ENCODE assay signal across 2 cellular contexts in the genomic region with DNA sequence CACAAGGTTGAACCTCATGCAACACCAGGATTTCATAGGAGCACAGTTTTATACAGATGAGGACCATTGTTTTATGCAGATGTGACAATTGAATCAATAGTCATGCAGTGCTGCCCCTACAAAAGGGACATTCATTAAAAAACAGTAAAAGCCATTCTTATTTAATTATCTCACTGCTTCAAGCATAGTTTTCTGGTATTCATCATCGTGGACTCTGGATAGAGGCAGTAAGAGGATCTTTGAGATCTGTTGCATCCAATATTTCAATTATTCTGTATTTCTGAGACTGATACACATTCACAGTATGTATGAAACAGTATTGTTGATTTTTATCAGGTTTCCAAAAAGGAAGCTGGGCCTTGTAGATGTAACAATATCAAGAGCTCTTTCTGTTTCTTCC.
TF ChIP-seq lines count a peak whose summit lies in the region.

No MANE protein-coding gene starts in this region.

TF ChIP-seq in SK-N-SH, 30 proteins besides CTCF, POLR2A, EP300 and RAD21 (continued from another document):
- TF ChIP-seq MEF2A (IDR thresholded peaks at IDR 0.05; ENCODE audit: borderline replicate concordance, low read depth) = no peak
- TF ChIP-seq FOXM1 (IDR thresholded peaks at IDR 0.05; ENCODE audit: low read depth) = no peak

TF ChIP-seq in SK-N-SH treated with all-trans-retinoic acid at 6 μM for 48 hours, 23 proteins besides CTCF, POLR2A, EP300 and RAD21 (continued from another document):
- TF ChIP-seq, protein P1, sequence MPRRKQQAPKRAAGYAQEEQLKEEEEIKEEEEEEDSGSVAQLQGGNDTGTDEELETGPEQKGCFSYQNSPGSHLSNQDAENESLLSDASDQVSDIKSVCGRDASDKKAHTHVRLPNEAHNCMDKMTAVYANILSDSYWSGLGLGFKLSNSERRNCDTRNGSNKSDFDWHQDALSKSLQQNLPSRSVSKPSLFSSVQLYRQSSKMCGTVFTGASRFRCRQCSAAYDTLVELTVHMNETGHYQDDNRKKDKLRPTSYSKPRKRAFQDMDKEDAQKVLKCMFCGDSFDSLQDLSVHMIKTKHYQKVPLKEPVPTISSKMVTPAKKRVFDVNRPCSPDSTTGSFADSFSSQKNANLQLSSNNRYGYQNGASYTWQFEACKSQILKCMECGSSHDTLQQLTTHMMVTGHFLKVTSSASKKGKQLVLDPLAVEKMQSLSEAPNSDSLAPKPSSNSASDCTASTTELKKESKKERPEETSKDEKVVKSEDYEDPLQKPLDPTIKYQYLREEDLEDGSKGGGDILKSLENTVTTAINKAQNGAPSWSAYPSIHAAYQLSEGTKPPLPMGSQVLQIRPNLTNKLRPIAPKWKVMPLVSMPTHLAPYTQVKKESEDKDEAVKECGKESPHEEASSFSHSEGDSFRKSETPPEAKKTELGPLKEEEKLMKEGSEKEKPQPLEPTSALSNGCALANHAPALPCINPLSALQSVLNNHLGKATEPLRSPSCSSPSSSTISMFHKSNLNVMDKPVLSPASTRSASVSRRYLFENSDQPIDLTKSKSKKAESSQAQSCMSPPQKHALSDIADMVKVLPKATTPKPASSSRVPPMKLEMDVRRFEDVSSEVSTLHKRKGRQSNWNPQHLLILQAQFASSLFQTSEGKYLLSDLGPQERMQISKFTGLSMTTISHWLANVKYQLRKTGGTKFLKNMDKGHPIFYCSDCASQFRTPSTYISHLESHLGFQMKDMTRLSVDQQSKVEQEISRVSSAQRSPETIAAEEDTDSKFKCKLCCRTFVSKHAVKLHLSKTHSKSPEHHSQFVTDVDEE (CRISPR knock-in tag; IDR thresholded peaks at IDR 0.05) = no peak
- TF ChIP-seq RARB (CRISPR knock-in tag; IDR thresholded peaks at IDR 0.05) (no peak), GLIS3 (CRISPR knock-in tag; IDR thresholded peaks at IDR 0.05) (no peak)
- TF ChIP-seq, protein P2, sequence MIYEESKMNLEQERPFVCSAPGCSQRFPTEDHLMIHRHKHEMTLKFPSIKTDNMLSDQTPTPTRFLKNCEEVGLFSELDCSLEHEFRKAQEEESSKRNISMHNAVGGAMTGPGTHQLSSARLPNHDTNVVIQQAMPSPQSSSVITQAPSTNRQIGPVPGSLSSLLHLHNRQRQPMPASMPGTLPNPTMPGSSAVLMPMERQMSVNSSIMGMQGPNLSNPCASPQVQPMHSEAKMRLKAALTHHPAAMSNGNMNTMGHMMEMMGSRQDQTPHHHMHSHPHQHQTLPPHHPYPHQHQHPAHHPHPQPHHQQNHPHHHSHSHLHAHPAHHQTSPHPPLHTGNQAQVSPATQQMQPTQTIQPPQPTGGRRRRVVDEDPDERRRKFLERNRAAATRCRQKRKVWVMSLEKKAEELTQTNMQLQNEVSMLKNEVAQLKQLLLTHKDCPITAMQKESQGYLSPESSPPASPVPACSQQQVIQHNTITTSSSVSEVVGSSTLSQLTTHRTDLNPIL (CRISPR knock-in tag; IDR thresholded peaks at IDR 0.05; ENCODE audit: low read depth) = no peak
